ENCODE assay signal across 7 cellular contexts in the genomic region with DNA sequence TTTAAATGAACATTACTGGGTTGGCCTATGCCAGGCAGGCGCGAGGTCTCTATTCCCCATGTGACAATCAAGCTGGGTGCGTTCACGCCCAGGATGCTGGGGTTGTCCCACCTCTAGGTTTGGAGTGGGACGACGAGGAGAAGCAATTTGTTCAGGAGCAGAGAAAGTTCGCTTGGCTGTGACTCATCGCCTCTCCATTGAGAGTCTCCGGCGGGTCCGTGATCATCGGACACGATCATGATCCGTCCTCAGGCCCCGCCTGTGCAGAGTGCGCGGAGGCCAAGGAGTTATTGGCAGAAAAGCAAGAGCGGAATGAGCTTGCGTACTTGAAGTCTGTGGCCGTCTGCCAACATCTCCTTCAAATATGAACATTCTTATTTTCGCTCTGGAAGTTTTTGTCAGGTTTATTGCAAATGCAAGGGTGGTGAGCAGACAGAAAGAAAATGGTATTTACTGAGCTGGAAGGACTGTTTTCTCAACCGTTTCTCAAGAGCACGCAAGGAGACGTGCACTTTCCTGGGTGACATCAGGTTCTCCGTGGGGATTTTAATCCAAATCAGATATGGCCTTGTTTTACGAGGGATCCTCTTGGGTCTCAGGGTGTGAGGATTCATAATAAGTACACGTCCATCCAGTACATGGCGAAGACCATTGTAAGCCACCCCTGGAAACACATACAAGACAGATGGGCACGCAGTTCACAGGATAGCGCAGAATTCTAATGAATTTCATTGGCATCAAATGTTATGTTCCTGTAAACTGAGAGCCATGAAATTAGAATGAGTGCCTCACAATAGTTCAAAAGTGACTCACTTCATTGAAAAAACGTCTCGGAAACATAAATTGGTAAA.
DNase-seq lines count a peak whose midpoint lies in the region; ATAC-seq, FAIRE-seq and TF ChIP-seq lines count a peak whose summit lies in the region.

No MANE protein-coding gene starts in this region.

- H3K36me3 ChIP-seq in astrocyte (ENCODE audit: insufficient read depth, low read length), result no peaks in the 10 kb centered on the region
- no peaks in the 10 kb centered on the region for H3K36me3 ChIP-seq in kidney epithelial cell (ENCODE audit: control insufficient read depth, insufficient read depth, low read length)
- H3K36me3 ChIP-seq in thyroid gland, result no peaks in the 10 kb centered on the region

- peaks cover 3% of the 10 kb centered on the region for H3K36me3 Mint-ChIP-seq in astrocyte (ENCODE audit: low read depth, unreplicated experiment)

- H3K4me3 ChIP-seq in astrocyte (ENCODE audit: insufficient read depth, low read depth, low read length), result peak overlapping the region; percentile 18
- H3K4me3 ChIP-seq in kidney epithelial cell (ENCODE audit: low read depth, low read length), result no peak overlapping the region
- no peak overlapping the region for H3K4me3 ChIP-seq in thyroid gland (replicated peaks in 1 of 3)

- peaks cover 21% of the 10 kb centered on the region for H3K4me1 ChIP-seq in astrocyte (ENCODE audit: insufficient read depth, low read length)
- peaks cover 67 to 74% of the 10 kb centered on the region in 2 donors for H3K4me1 ChIP-seq in thyroid gland

- no peaks in the 10 kb centered on the region for H3K9me3 ChIP-seq in astrocyte (ENCODE audit: insufficient read depth, low read depth, low read length)
- H3K9me3 ChIP-seq in thyroid gland, result no peaks in the 10 kb centered on the region

- FAIRE-seq in astrocyte (lab: Jason Lieb, UNC), result peak; percentile 65
- FAIRE-seq in GM12891 (lab: Jason Lieb, UNC), result no peak

- peak overlapping the region; percentile 77 for H3K4me2 ChIP-seq in astrocyte (ENCODE audit: low read length)

- TF ChIP-seq CTCF in astrocyte (IDR thresholded peaks at IDR 0.05; ENCODE audit: insufficient read depth, low read depth, low read length) (no peak), kidney epithelial cell (IDR thresholded peaks at IDR 0.05; ENCODE audit: insufficient read depth, low read length, poor library complexity, severe bottlenecking) (no peak), thyroid gland (IDR thresholded peaks at IDR 0.05) (no peak)

- H3K9ac ChIP-seq in astrocyte (ENCODE audit: low read length), result peak overlapping the region; percentile 39

- no peaks in the 10 kb centered on the region for H3K9me3 Mint-ChIP-seq in astrocyte (ENCODE audit: unreplicated experiment)

- intact Hi-C loops in thyroid gland (cut with DNase I), result no loop called here

- 16 to 25% methylated on average over 32 of the region's 32 CpGs for WGBS in thyroid gland, 2 donors

- DNase-seq in HPDE6-E6E7 (ENCODE audit: extremely low spot score), result peak; percentile 71
- DNase-seq in astrocyte (ENCODE audit: low read depth), result peak; percentile 94
- DNase-seq in kidney epithelial cell (ENCODE audit: low read depth), result peak; percentile 26
- peak; percentile 98 for DNase-seq in thyroid gland
- no peak for DNase-seq in GM12891 (ENCODE audit: insufficient read length, low spot score)
- DNase-seq in iPS-NIHi7 (ENCODE audit: extremely low spot score), result no peak

- peaks cover 12% of the 10 kb centered on the region for H3K27me3 ChIP-seq in astrocyte (ENCODE audit: insufficient read depth, low read length)
- peaks cover 12% of the 10 kb centered on the region for H3K27me3 ChIP-seq in kidney epithelial cell (ENCODE audit: control insufficient read depth, insufficient read depth, low read length)
- H3K27me3 ChIP-seq in thyroid gland, result no peaks in the 10 kb centered on the region

- H3K79me2 ChIP-seq in astrocyte (ENCODE audit: insufficient read depth, low read length), result no peaks in the 10 kb centered on the region

- H3K27ac Mint-ChIP-seq in astrocyte (ENCODE audit: unreplicated experiment), result peak overlapping the region; percentile 23

- peaks cover 6% of the 10 kb centered on the region for H3K27me3 Mint-ChIP-seq in astrocyte (ENCODE audit: low read depth, unreplicated experiment)

- no peaks in the 10 kb centered on the region for H4K20me1 ChIP-seq in astrocyte (ENCODE audit: insufficient read depth, low read length)

- no peak for ATAC-seq in HG03039 (IDR thresholded peaks at IDR 0.05; ENCODE audit: unreplicated experiment)

- no peak overlapping the region for H3K4me3 Mint-ChIP-seq in astrocyte (ENCODE audit: unreplicated experiment)

- H3K27ac ChIP-seq in astrocyte (ENCODE audit: low read depth, low read length) (peak overlapping the region; percentile 24), thyroid gland (peak overlapping the region; percentile 96 to 99 (median 99))

- TF ChIP-seq POLR2A in thyroid gland (IDR thresholded peaks at IDR 0.05) (peak in 1 of 2 donors; percentile 78), GM12891 (IDR thresholded peaks at IDR 0.05; ENCODE audit: low read depth, low read length) (no peak)

- peak overlapping the region; percentile 69 for H2AFZ ChIP-seq in astrocyte (ENCODE audit: low read depth, low read length)

- peaks cover 11% of the 10 kb centered on the region for H3K4me1 Mint-ChIP-seq in astrocyte (ENCODE audit: low read depth, unreplicated experiment)

TF ChIP-seq in GM12891, 5 proteins besides CTCF, POLR2A, EP300 and RAD21:
- TF ChIP-seq SPI1 (IDR thresholded peaks at IDR 0.05; ENCODE audit: low read depth, low read length) (no peak), POU2F2 (IDR thresholded peaks at IDR 0.05; ENCODE audit: low read depth, low read length) (no peak), TAF1 (IDR thresholded peaks at IDR 0.05; ENCODE audit: low read depth, low read length) (no peak), POLR2AphosphoS5 (IDR thresholded peaks at IDR 0.05; ENCODE audit: low read depth, low read length) (no peak)
TF ChIP-seq in GM12891: peak in this region for 0.

Comparison
In these comparisons a context has a peak if more than half of its experiments do, and no peak if none do; other contexts are left out.
1. DNase-seq: peak in HPDE6-E6E7 (single experiment), astrocyte (single experiment), kidney epithelial cell (single experiment) and thyroid gland (2 of 2); none in GM12891 (single experiment) and iPS-NIHi7 (single experiment).